Comparison of ENCODE assay signal across 11 cellular contexts in genomic region chr1:110393691-110394564, GRCh38. TPM values are rescaled to one million over a fixed set of nuclear protein-coding genes. Genes with fewer than 3 reads are reported as not detected.
DNase-seq lines count a peak whose midpoint lies in the region; ATAC-seq lines count a peak whose summit lies in the region.
"Had no signal": no experiment of that assay in that cellular context is flagged by ENCODE, and none has a peak within 500 bp of the region (broad histone marks: within the 10 kb centered on the region; RNA-seq: fewer than 3 reads in every experiment).

No MANE protein-coding gene starts in this region.

- peak; percentile 50 for DNase-seq in GM03348 (ENCODE audit: low spot score)
- peak; percentile 61 to 90 for DNase-seq in SJSA1 (ENCODE audit: low read depth in 1 of 2, low spot score in 2 of 2)
- DNase-seq in fibroblast of peridontal ligament (ENCODE audit: extremely low read depth) = peak; percentile 84
- DNase-seq in trophoblast cell = peak; percentile 93 to 98
- no peak for DNase-seq in NCI-H1092 treated with DMSO at 0.1 percent for 48 hours (lab: John Stamatoyannopoulos, UW)
- no peak for DNase-seq in NCI-H2196 treated with DMSO at 0.1 percent for 48 hours (lab: John Stamatoyannopoulos, UW; ENCODE audit: unreplicated experiment)
- no peak for DNase-seq in stimulated activated CD4-positive, alpha-beta T cell treated with anti-CD3 and anti-CD28 coated beads, Interleukin-1b, Interleukin-23, amount 100 ng/mL, for 48 hours
- DNase-seq: SJCRH30 had no signal

- H2BK5ac ChIP-seq in trophoblast cell (ENCODE audit: low read depth, low read length, poor library complexity) = no peak overlapping the region

- H3K9me3 ChIP-seq in SJSA1 (replicated peaks) (no peaks in the 10 kb centered on the region), trophoblast cell (ENCODE audit: insufficient read depth, low read depth, low read length) (peaks cover 4% of the 10 kb centered on the region)
- H3K9me3 ChIP-seq: SJCRH30 had no signal

- no peaks in the 10 kb centered on the region for H3K79me2 ChIP-seq in trophoblast cell (ENCODE audit: control insufficient read depth, insufficient read depth, low read length, poor library complexity)
- H3K79me2 ChIP-seq: parathyroid adenoma had no signal

- H3K27ac ChIP-seq in SJSA1 (peak overlapping the region; percentile 66), trophoblast cell (ENCODE audit: low read depth, low read length) (no peak overlapping the region)
- H3K27ac ChIP-seq: parathyroid adenoma, SJCRH30 had no signal

- no peak overlapping the region for H2AK5ac ChIP-seq in trophoblast cell (ENCODE audit: low read length)

- no peak overlapping the region for H4K91ac ChIP-seq in trophoblast cell (ENCODE audit: low read depth, low read length)

- ATAC-seq in HG03439 (IDR thresholded peaks at IDR 0.05; ENCODE audit: unreplicated experiment) = no peak

- no peak overlapping the region for H2BK12ac ChIP-seq in trophoblast cell (ENCODE audit: low read length)

- H3K79me1 ChIP-seq in trophoblast cell (ENCODE audit: low read length) = no peaks in the 10 kb centered on the region

- H3K18ac ChIP-seq in trophoblast cell (ENCODE audit: low read length) = no peak overlapping the region

- H2BK120ac ChIP-seq in trophoblast cell (ENCODE audit: insufficient read depth, low read length, poor library complexity) = no peak overlapping the region

- no peak overlapping the region for H3K14ac ChIP-seq in trophoblast cell (ENCODE audit: low read length)

- no peak overlapping the region for H3K4ac ChIP-seq in trophoblast cell (ENCODE audit: low read depth, low read length)

- H3K36me3 ChIP-seq in SJSA1 (0 out of 2 replicates have a peak, but pooled peaks cover 4% of the 10 kb centered on the region), trophoblast cell (ENCODE audit: control insufficient read depth in 1 of 2, insufficient read depth in 2 of 2, low read length in 2 of 2) (peaks cover 0 to 10% of the 10 kb centered on the region in 2 experiments)

- no peak overlapping the region for H2AFZ ChIP-seq in trophoblast cell (ENCODE audit: insufficient read depth, low read length, poor library complexity)
- H2AFZ ChIP-seq: parathyroid adenoma had no signal

- peaks cover 59% of the 10 kb centered on the region for H3K4me1 ChIP-seq in SJSA1 (replicated peaks)
- peaks cover 4 to 7% of the 10 kb centered on the region in 2 experiments for H3K4me1 ChIP-seq in trophoblast cell (ENCODE audit: control insufficient read depth in 1 of 2, insufficient read depth in 2 of 2, low read length in 2 of 2)
- H3K4me1 ChIP-seq: parathyroid adenoma had no signal

- H3K4me2 ChIP-seq in trophoblast cell (ENCODE audit: low read length) = no peak overlapping the region

- H3K9ac ChIP-seq in trophoblast cell (ENCODE audit: low read length) = no peak overlapping the region
- H3K9ac ChIP-seq: parathyroid adenoma had no signal

- no peak overlapping the region for H3K23ac ChIP-seq in trophoblast cell (ENCODE audit: low read length)

- H3K4me3 ChIP-seq in SJSA1 (no peak overlapping the region), trophoblast cell (ENCODE audit: low read depth, low read length) (no peak overlapping the region)
- H3K4me3 ChIP-seq: SJCRH30 had no signal

- H4K12ac ChIP-seq in trophoblast cell (ENCODE audit: low read depth, low read length) = no peak overlapping the region

- no peak overlapping the region for H4K8ac ChIP-seq in trophoblast cell (ENCODE audit: low read depth, low read length)

- H3K27me3 ChIP-seq in SJSA1 (replicated peaks) = no peaks in the 10 kb centered on the region
- no peaks in the 10 kb centered on the region for H3K27me3 ChIP-seq in trophoblast cell (ENCODE audit: insufficient read depth, low read length)
- H3K27me3 ChIP-seq: SJCRH30 had no signal

- no CpG with 5 or more reads among the region's 4 CpGs for WGBS in trophoblast cell (ENCODE audit: extremely low coverage, insufficient coverage, insufficient read length)

RNA-seq across cellular contexts. Expression of gene SLC16A4, which starts 3.1 kb away (rescaled TPM):
- total RNA-seq in SJSA1 (2014; rRNA removed; shearing (Covaris generic)) = 7.0 and 17.4 TPM in 2 replicates
- polyA plus RNA-seq in trophoblast cell (2013) = 3.6 and 3.7 TPM in 2 replicates

RNA-seq across cellular contexts. Expression of gene LAMTOR5, which starts 13.6 kb away (rescaled TPM):
- total RNA-seq in SJSA1 (2014; rRNA removed; shearing (Covaris generic)) = 114 and 145 TPM in 2 replicates
- 149 and 153 TPM in 2 replicates for polyA plus RNA-seq in trophoblast cell (2013)

RNA-seq across cellular contexts. Expression of gene RBM15, which starts 54.8 kb away (rescaled TPM):
- total RNA-seq in SJSA1 (2014; rRNA removed; shearing (Covaris generic)) = 25.5 and 35.2 TPM in 2 replicates
- polyA plus RNA-seq in trophoblast cell (2013) = 11.4 and 11.5 TPM in 2 replicates

RNA-seq across cellular contexts. Expression of gene PROK1, which starts 57.0 kb away (rescaled TPM):
- not detected in 2 replicates for total RNA-seq in SJSA1 (2014; rRNA removed; shearing (Covaris generic))
- 0.03 TPM in 1 of 2 replicates, not detected in the other for polyA plus RNA-seq in trophoblast cell (2013)
- total RNA-seq: activated CD8-positive, alpha-beta memory T cell treated with anti-CD3 and anti-CD28 coated beads for 36 hours; SJCRH30 had no signal

Comparison
In these comparisons a context has a peak if more than half of its experiments do, and no peak if none do; other contexts are left out.
1. DNase-seq: peak in GM03348 (single experiment), SJSA1 (2 of 2), fibroblast of peridontal ligament (single experiment) and trophoblast cell (2 of 2); none in NCI-H1092 treated with DMSO at 0.1 percent for 48 hours (single experiment), NCI-H2196 treated with DMSO at 0.1 percent for 48 hours (single experiment) and stimulated activated CD4-positive, alpha-beta T cell treated with anti-CD3 and anti-CD28 coated beads, Interleukin-1b, Interleukin-23, amount 100 ng/mL, for 48 hours (single experiment).